In genomic region chr22:29689872-29690213, GRCh38 we compare ENCODE assay signal across 8 cellular contexts. TPM values are rescaled to one million over a fixed set of nuclear protein-coding genes. Genes with fewer than 3 reads are reported as not detected.
DNase-seq lines count a peak whose midpoint lies in the region; ATAC-seq and TF ChIP-seq lines count a peak whose summit lies in the region.

No MANE protein-coding gene starts in this region.

- in situ Hi-C loops in astrocyte of the spinal cord (cut with HindIII; ENCODE audit: low sequenced_read_pairs), result no loop called here

- TF ChIP-seq CTCF in BE2C (IDR thresholded peaks at IDR 0.05; ENCODE audit: low read depth, low read length) (peak; percentile 92), HEK293 (tag by site-specific recombination; IDR thresholded peaks at IDR 0.05) (peak; percentile 89), RWPE2 (IDR thresholded peaks at IDR 0.05; ENCODE audit: poor library complexity, severe bottlenecking) (peak; percentile 47), astrocyte of the spinal cord (IDR thresholded peaks at IDR 0.05; ENCODE audit: low read depth, low read length) (peak; percentile 87)

- no peak overlapping the region for H3K27ac ChIP-seq in HEK293 (ENCODE audit: extremely low read depth, low read depth, low read length)
- H3K27ac ChIP-seq in RWPE2 (ENCODE audit: poor library complexity, severe bottlenecking), result no peak overlapping the region

- POLR2A ChIA-PET in HEK293 (lab: Yijun Ruan, JAX), result interaction anchor here (1.7 kb wide), 1 partner anchor 12 kb away, joined by 7 read pairs; no protein-coding TSS in a partner anchor

- DNase-seq in BE2C, result peak; percentile 76
- no peak for DNase-seq in RWPE2 (ENCODE audit: low spot score)
- DNase-seq in astrocyte of the spinal cord (ENCODE audit: low read depth, low spot score), result peak; percentile 61
- peak; percentile 81 for DNase-seq in islet precursor cell
- DNase-seq in stimulated activated CD4-positive, alpha-beta T cell treated with anti-CD3 and anti-CD28 coated beads, Interleukin-2, amount 100 ng/mL, for 48 hours, result peak; percentile 36 to 41
- DNase-seq in effector CD4-positive, alpha-beta T cell, result no peak

- no peaks in the 10 kb centered on the region for H3K27me3 ChIP-seq in BE2C
- no peaks in the 10 kb centered on the region for H3K27me3 ChIP-seq in RWPE2 (ENCODE audit: insufficient read depth, poor library complexity, severe bottlenecking)

- CTCF ChIA-PET in HEK293 (lab: Yijun Ruan, JAX), result interaction anchor here (0.6 to 4.0 kb wide), 36 partner anchors 10 to 566 kb away, joined by 3 to 43 read pairs (median 5); no protein-coding TSS in a partner anchor

- H3K9me3 ChIP-seq in BE2C, result no peaks in the 10 kb centered on the region
- H3K9me3 ChIP-seq in HEK293 (ENCODE audit: control insufficient read depth, insufficient read depth, low read depth, low read length), result no peaks in the 10 kb centered on the region
- H3K9me3 ChIP-seq in RWPE2 (ENCODE audit: severe bottlenecking), result no peaks in the 10 kb centered on the region

- ATAC-seq in RWPE2 (ENCODE audit: low read depth), result no peak
- no peak for ATAC-seq in HG03521 (IDR thresholded peaks at IDR 0.05; ENCODE audit: unreplicated experiment)

- H3K4me3 ChIP-seq in BE2C (ENCODE audit: low read depth, low read length) (no peak overlapping the region), HEK293 (ENCODE audit: low read depth, low read length) (no peak overlapping the region), RWPE2 (ENCODE audit: severe bottlenecking) (no peak overlapping the region), astrocyte of the spinal cord (ENCODE audit: low read depth, low read length) (no peak overlapping the region)

- peaks cover 21% of the 10 kb centered on the region for H3K4me1 ChIP-seq in BE2C
- peaks cover 4% of the 10 kb centered on the region; the same call in 1 of the 2 replicates for H3K4me1 ChIP-seq in HEK293 (ENCODE audit: control insufficient read depth, insufficient read depth, low read length)
- no peaks in the 10 kb centered on the region for H3K4me1 ChIP-seq in RWPE2 (ENCODE audit: insufficient read depth, poor library complexity, severe bottlenecking)

- peaks cover 21% of the 10 kb centered on the region for H3K36me3 ChIP-seq in BE2C
- H3K36me3 ChIP-seq in HEK293 (ENCODE audit: control insufficient read depth in 2 of 2, insufficient read depth in 1 of 2, low read length in 2 of 2), result peaks cover 6 to 73% of the 10 kb centered on the region in 2 experiments; a peak in 2 of 3 replicates
- peaks cover 29% of the 10 kb centered on the region for H3K36me3 ChIP-seq in RWPE2 (ENCODE audit: low read depth)

TF ChIP-seq in HEK293, 187 proteins besides CTCF, POLR2A, EP300 and RAD21:
- peak; percentile 25; the same call in 1 of the 2 replicates for TF ChIP-seq GLIS1 (tag by site-specific recombination; IDR thresholded peaks at IDR 0.05)
- TF ChIP-seq ZIC2 (tag by site-specific recombination; IDR thresholded peaks at IDR 0.05), result peak; percentile 68
- no peak for TF ChIP-seq ZNF16 (tag by site-specific recombination; IDR thresholded peaks at IDR 0.05; ENCODE audit: low read depth)
- no peak for TF ChIP-seq ZNF549 (tag by site-specific recombination; IDR thresholded peaks at IDR 0.05)
- peak; percentile 89 for TF ChIP-seq ZSCAN30 (tag by site-specific recombination; IDR thresholded peaks at IDR 0.05)
- no peak for TF ChIP-seq OVOL3 (tag by site-specific recombination; IDR thresholded peaks at IDR 0.05)
- TF ChIP-seq ZNF777 (tag by site-specific recombination; IDR thresholded peaks at IDR 0.05; ENCODE audit: borderline replicate concordance), result no peak
- TF ChIP-seq ZNF2 (tag by site-specific recombination; IDR thresholded peaks at IDR 0.05), result 0 out of 2 replicates have a peak, but pooled peaks have one; percentile 64
- peak; percentile 69; the same call in 1 of the 2 replicates for TF ChIP-seq ZNF660 (tag by site-specific recombination; IDR thresholded peaks at IDR 0.05)
- TF ChIP-seq ZNF792 (tag by site-specific recombination; IDR thresholded peaks at IDR 0.05), result no peak
- TF ChIP-seq ZNF654 (tag by site-specific recombination; IDR thresholded peaks at IDR 0.05; ENCODE audit: low read depth), result peak; percentile 61
- TF ChIP-seq ZNF133 (tag by site-specific recombination; IDR thresholded peaks at IDR 0.05), result no peak
- TF ChIP-seq ZFP41 (tag by site-specific recombination; IDR thresholded peaks at IDR 0.05; ENCODE audit: borderline replicate concordance), result no peak

RNA-seq across cellular contexts. Expression of gene CABP7, which starts 30.0 kb away (rescaled TPM):
- 0.79 TPM for polyA plus RNA-seq in BE2C (2012; ENCODE audit: insufficient read depth, insufficient read length, low read depth)

Comparison
In these comparisons a context has a peak if more than half of its experiments do, and no peak if none do; other contexts are left out.
1. DNase-seq: peak in BE2C (single experiment), astrocyte of the spinal cord (single experiment), islet precursor cell (single experiment) and stimulated activated CD4-positive, alpha-beta T cell treated with anti-CD3 and anti-CD28 coated beads, Interleukin-2, amount 100 ng/mL, for 48 hours (2 of 2); none in RWPE2 (single experiment) and effector CD4-positive, alpha-beta T cell (single experiment).
2. Peak in every context shown above with its lines, with median percentiles within 50 percentile points of each other: CTCF ChIP-seq.